12 cellular contexts compared by ENCODE assay signal in the genomic region with DNA sequence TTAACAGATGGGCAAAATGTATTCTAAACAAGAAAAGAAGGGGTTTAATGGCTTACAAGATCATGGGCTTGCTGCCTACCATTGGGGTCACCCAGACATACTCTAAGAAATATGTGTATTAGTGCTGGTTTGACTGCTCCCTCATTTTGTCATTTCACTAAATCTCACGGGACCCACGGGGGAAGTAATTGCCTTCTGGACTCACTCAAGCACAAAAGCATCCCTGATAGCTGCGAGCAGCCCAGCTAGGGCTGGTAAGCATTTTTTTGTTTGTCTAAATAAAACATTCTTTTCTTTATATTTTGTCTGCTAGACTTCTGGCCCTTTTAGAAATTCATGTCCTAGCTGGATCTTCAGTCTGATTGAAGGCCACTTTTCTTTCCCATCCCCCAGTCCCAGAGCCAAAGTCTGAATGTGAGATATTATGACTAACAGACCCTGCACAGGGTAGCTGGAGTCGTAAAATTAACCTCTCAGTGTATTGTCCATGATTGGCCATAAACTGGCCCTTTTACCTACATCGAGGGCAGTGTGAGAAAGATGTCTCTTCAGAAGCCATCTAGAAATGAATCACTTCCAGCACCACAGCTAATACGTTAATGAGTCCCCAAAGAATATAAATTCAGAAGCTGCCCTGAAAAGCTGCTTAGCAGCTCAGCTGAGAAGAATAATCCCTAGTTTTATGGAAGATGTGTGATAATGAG. TPM values are rescaled to one million over a fixed set of nuclear protein-coding genes. Genes with fewer than 3 reads are reported as not detected.
DNase-seq lines count a peak whose midpoint lies in the region; ATAC-seq and TF ChIP-seq lines count a peak whose summit lies in the region.
"Had no signal": no experiment of that assay in that cellular context is flagged by ENCODE, and none has a peak within 500 bp of the region (broad histone marks: within the 10 kb centered on the region; RNA-seq: fewer than 3 reads in every experiment).

No MANE protein-coding gene starts in this region.

- H3K4ac ChIP-seq in mesenchymal stem cell (ENCODE audit: low read depth in 1 of 2, low read length in 2 of 2) = no peak overlapping the region

- no peaks in the 10 kb centered on the region for H3K9me2 ChIP-seq in Loucy (replicated peaks; ENCODE audit: low read depth, low read length)
- H3K9me2 ChIP-seq: SK-N-SH had no signal

- H3K4me3 ChIP-seq in Loucy (ENCODE audit: low read length, poor library complexity, severe bottlenecking) = no peak overlapping the region
- no peak overlapping the region for H3K4me3 ChIP-seq in right cardiac atrium (ENCODE audit: low read length)
- H3K4me3 ChIP-seq in mesenchymal stem cell (ENCODE audit: insufficient read depth in 1 of 2, low read depth in 1 of 2, low read length in 2 of 2) = no peak overlapping the region

- no peaks in the 10 kb centered on the region for H3K79me1 ChIP-seq in mesenchymal stem cell (replicated peaks; ENCODE audit: low read length, poor library complexity, severe bottlenecking)

- DNase-seq in DMS79 treated with DMSO at 0.1 percent for 48 hours (lab: John Stamatoyannopoulos, UW) (peak; percentile 66), right cardiac atrium (no peak), ACHN (no peak), superior temporal gyrus (ENCODE audit: extremely low spot score) (no peak), mesenchymal stem cell (no peak), 8988T (no peak)
- DNase-seq: activated CD4-positive, alpha-beta memory T cell treated with anti-CD3 and anti-CD28 coated beads for 36 hours; naive thymus-derived CD8-positive, alpha-beta T cell; SK-N-SH; stimulated activated naive CD8-positive, alpha-beta T cell treated with anti-CD3 and anti-CD28 coated beads, Interleukin-15, amount 100 ng/mL, for 72 hours had no signal

- no peak overlapping the region for H2AK5ac ChIP-seq in mesenchymal stem cell (ENCODE audit: low read length, severe bottlenecking)

- H3K79me2 ChIP-seq in Loucy (ENCODE audit: insufficient read depth, low read length) = no peaks in the 10 kb centered on the region

- no peaks in the 10 kb centered on the region for H4K20me1 ChIP-seq in Loucy (ENCODE audit: insufficient read depth, low read length, poor library complexity, severe bottlenecking)

- H3K27me3 ChIP-seq in Loucy (ENCODE audit: insufficient read depth, low read length, poor library complexity, severe bottlenecking) (no peaks in the 10 kb centered on the region), right cardiac atrium (ENCODE audit: control insufficient read depth, insufficient read depth) (no peaks in the 10 kb centered on the region), mesenchymal stem cell (ENCODE audit: control insufficient read depth in 1 of 2, insufficient read depth in 1 of 2, low read length in 2 of 2) (peaks cover 4 to 8% of the 10 kb centered on the region in 2 experiments)

- H3K23ac ChIP-seq in mesenchymal stem cell (ENCODE audit: low read length in 2 of 2) = no peak overlapping the region

- ATAC-seq in GM19395 (IDR thresholded peaks at IDR 0.05; ENCODE audit: unreplicated experiment) (peak; percentile 73), right cardiac atrium (peak in 1 of 2 donors; percentile 37)
- ATAC-seq: naive thymus-derived CD8-positive, alpha-beta T cell; stimulated activated naive CD8-positive, alpha-beta T cell treated with anti-CD3 and anti-CD28 coated beads, Interleukin-15, amount 100 ng/mL, for 72 hours had no signal

- no peak overlapping the region for H2BK120ac ChIP-seq in mesenchymal stem cell (ENCODE audit: low read depth, low read length)

- H4K91ac ChIP-seq in mesenchymal stem cell (ENCODE audit: low read length) = no peak overlapping the region

- H2BK5ac ChIP-seq in mesenchymal stem cell (ENCODE audit: low read depth, low read length, poor library complexity, severe bottlenecking) = no peak overlapping the region

- WGBS in right cardiac atrium = 45% methylated on average over 6 of the region's 6 CpGs
- 12% methylated on average over 5 of the region's 6 CpGs for WGBS in mesenchymal stem cell

- H3K14ac ChIP-seq in mesenchymal stem cell (ENCODE audit: low read length in 2 of 2) = no peak overlapping the region

- no peak overlapping the region for H2BK12ac ChIP-seq in mesenchymal stem cell (ENCODE audit: low read length in 2 of 2)

- H3K9ac ChIP-seq in Loucy (ENCODE audit: low read depth, low read length, poor library complexity, severe bottlenecking) = no peak overlapping the region
- H3K9ac ChIP-seq in mesenchymal stem cell (ENCODE audit: low read length) = no peak overlapping the region
- H3K9ac ChIP-seq: SK-N-SH had no signal

- H2BK15ac ChIP-seq in mesenchymal stem cell (ENCODE audit: low read depth, poor library complexity, severe bottlenecking) = no peak overlapping the region

- H3K27ac ChIP-seq in right cardiac atrium (ENCODE audit: low read length) = peak overlapping the region; percentile 42
- H3K27ac ChIP-seq in mesenchymal stem cell (ENCODE audit: low read length, poor library complexity, severe bottlenecking) = no peak overlapping the region

- H3K4me2 ChIP-seq in Loucy (ENCODE audit: low read depth, low read length, poor library complexity, severe bottlenecking) (no peak overlapping the region), mesenchymal stem cell (ENCODE audit: low read length, poor library complexity, severe bottlenecking) (no peak overlapping the region)
- H3K4me2 ChIP-seq: SK-N-SH had no signal

- H4K8ac ChIP-seq in mesenchymal stem cell (ENCODE audit: low read length) = no peak overlapping the region

- no peak for TF ChIP-seq CTCF in Loucy (conservative IDR thresholded peaks at IDR 0.05; ENCODE audit: low read length)

- H2AFZ ChIP-seq in Loucy (ENCODE audit: low read length) (peak overlapping the region; percentile 4; the same call in 1 of the 2 replicates), mesenchymal stem cell (ENCODE audit: low read depth, low read length) (no peak overlapping the region)

- no peaks in the 10 kb centered on the region for H3F3A ChIP-seq in Loucy (ENCODE audit: low read depth)

- in situ Hi-C loops in ACHN (cut with HindIII; ENCODE audit: low pct_ligation_motif_present, low pct_unique_long_range_greater_than_20kb, low sequenced_read_pairs) = no loop called here

- intact Hi-C loops in right cardiac atrium (cut with DNase I) = loop anchor here in 1 of 4 donors (5.0 kb wide), 1 partner anchor 171 kb away; no protein-coding TSS in a partner anchor

- H3K18ac ChIP-seq in mesenchymal stem cell (ENCODE audit: low read depth in 1 of 2, low read length in 2 of 2) = no peak overlapping the region

- no peaks in the 10 kb centered on the region for H3K36me3 ChIP-seq in Loucy (ENCODE audit: insufficient read depth, low read length)
- H3K36me3 ChIP-seq in mesenchymal stem cell (ENCODE audit: control insufficient read depth in 1 of 2, insufficient read depth in 2 of 2, low read depth in 1 of 2, low read length in 2 of 2) = peaks cover 0 to 17% of the 10 kb centered on the region in 2 experiments

- H3K9me3 ChIP-seq in Loucy (ENCODE audit: insufficient read depth, low read depth, low read length) (no peaks in the 10 kb centered on the region), right cardiac atrium (ENCODE audit: control insufficient read depth, low read length) (no peaks in the 10 kb centered on the region), mesenchymal stem cell (ENCODE audit: control insufficient read depth, low read length) (no peaks in the 10 kb centered on the region)
- H3K9me3 ChIP-seq: SK-N-SH had no signal

- peaks cover 10% of the 10 kb centered on the region for H3K4me1 ChIP-seq in Loucy (ENCODE audit: insufficient read depth, low read length, poor library complexity, severe bottlenecking)
- H3K4me1 ChIP-seq in right cardiac atrium (ENCODE audit: control insufficient read depth, insufficient read depth, low read length) = no peaks in the 10 kb centered on the region
- H3K4me1 ChIP-seq in mesenchymal stem cell (ENCODE audit: control insufficient read depth, insufficient read depth, low read depth, low read length) = no peaks in the 10 kb centered on the region

RNA-seq across cellular contexts. Expression of a gene that starts 55.4 kb away (rescaled TPM):
- 10 to 100 TPM; 18.2 to 20.7 (median 20.2) TPM for total RNA-seq in right cardiac atrium
- polyA plus RNA-seq in right cardiac atrium = 5.7 TPM
- 18.2 TPM for polyA plus RNA-seq in mesenchymal stem cell (2013, experiment 1 of 2)
- 19.9 TPM for polyA plus RNA-seq in mesenchymal stem cell (2013, experiment 2 of 2)
